Comparison of ENCODE assay signal across 30 cellular contexts in genomic region chr2:112733449-112733848, GRCh38. TPM values are rescaled to one million over a fixed set of nuclear protein-coding genes. Genes with fewer than 3 reads are reported as not detected.
"Had no signal": no experiment of that assay in that cellular context is flagged by ENCODE, and none has a peak within 500 bp of the region (broad histone marks: within the 10 kb centered on the region; RNA-seq: fewer than 3 reads in every experiment).

No MANE protein-coding gene starts in this region.

- H3K27me3 ChIP-seq: ascending aorta had no signal

- H3K36me3 ChIP-seq: ascending aorta had no signal

- H3K4me3 ChIP-seq: ascending aorta, SK-N-MC had no signal

- H3K27ac Mint-ChIP-seq: activated CD4-positive, alpha-beta T cell treated with anti-CD3 and anti-CD28 coated beads, Interleukin-2, amount 10 ng/mL, durations not matched to agents 24 days and 14 days; activated CD8-positive, alpha-beta memory T cell treated with anti-CD3 and anti-CD28 coated beads, Interleukin-2, amount 10 ng/mL, durations not matched to agents 7 days and 5 days; activated naive CD4-positive, alpha-beta T cell treated with anti-CD3 and anti-CD28 coated beads, Interleukin-2, amount 50 U/mL, for 72 hours; activated naive CD8-positive, alpha-beta T cell treated with anti-CD3 and anti-CD28 coated beads, Interleukin-2, amount 50 U/mL, for 24 hours; activated T-cell treated with anti-CD3 and anti-CD28 coated beads, Interleukin-2, amount 50 U/mL, for 24 hours; activated T-helper 1 cell treated with anti-CD3 and anti-CD28 coated beads, Interleukin-12 subunit alpha, Interleukin-12 subunit beta, Interleukin-2, Interleukin-4 antibody, amounts not matched to agents 30 ng/mL and 10 ng/mL and 1 ng/mL, durations not matched to agents 14 hours and 24 hours and 36 hours; T-helper 1 cell treated with Interleukin-12 subunit alpha and Interleukin-12 subunit beta and Interleukin-4 antibody, amounts not matched to agents 30 μg/mL and 1 μg/mL, for 36 hours had no signal

- H3K4me1 ChIP-seq: ascending aorta had no signal

- H3K4me1 Mint-ChIP-seq: brain, WTC11 had no signal

- H3K9me3 Mint-ChIP-seq: activated CD4-positive, alpha-beta T cell treated with anti-CD3 and anti-CD28 coated beads, Interleukin-2, amount 10 ng/mL, durations not matched to agents 24 days and 14 days; activated naive CD4-positive, alpha-beta T cell treated with anti-CD3 and anti-CD28 coated beads, Interleukin-2, amount 50 U/mL, for 72 hours; activated naive CD8-positive, alpha-beta T cell treated with anti-CD3 and anti-CD28 coated beads, Interleukin-2, amount 50 U/mL, for 24 hours; activated T-cell treated with anti-CD3 and anti-CD28 coated beads, Interleukin-2, amount 50 U/mL, for 24 hours; activated T-helper 1 cell treated with anti-CD3 and anti-CD28 coated beads, Interleukin-12 subunit alpha, Interleukin-12 subunit beta, Interleukin-2, Interleukin-4 antibody, amounts not matched to agents 30 ng/mL and 10 ng/mL and 1 ng/mL, durations not matched to agents 14 hours and 24 hours and 36 hours; brain; T-helper 1 cell treated with Interleukin-12 subunit alpha and Interleukin-12 subunit beta and Interleukin-4 antibody, amounts not matched to agents 30 μg/mL and 1 μg/mL, for 36 hours; WTC11 had no signal

- H3K9me3 ChIP-seq: ascending aorta had no signal

- H3K27ac ChIP-seq: ascending aorta, SK-N-MC had no signal

- H3K36me3 Mint-ChIP-seq: activated naive CD4-positive, alpha-beta T cell treated with anti-CD3 and anti-CD28 coated beads, Interleukin-2, amount 50 U/mL, for 72 hours; brain had no signal

- DNase-seq: activated CD4-positive, alpha-beta T cell treated with anti-CD3 and anti-CD28 coated beads, Interleukin-2, amount 10 ng/mL, durations not matched to agents 24 days and 14 days; activated CD4-positive, CD25-positive, alpha-beta regulatory T cell treated with anti-CD3 and anti-CD28 coated beads, Interleukin-2, amount 50 U/mL, for 72 hours; activated CD8-positive, alpha-beta memory T cell treated with anti-CD3 and anti-CD28 coated beads, Interleukin-2, amount 10 ng/mL, durations not matched to agents 7 days and 5 days; activated effector memory CD4-positive, alpha-beta T cell treated with Interleukin-2 at 50 U/mL for 16 hours; activated naive CD4-positive, alpha-beta T cell; activated naive CD8-positive, alpha-beta T cell treated with anti-CD3 and anti-CD28 coated beads, Interleukin-2, amount 50 U/mL, for 24 hours; activated T-cell treated with anti-CD3 and anti-CD28 coated beads, Interleukin-2, amount 50 U/mL, for 24 hours; amniotic stem cell; Karpas-422; MM.1S; NCI-H1105; NCI-H1436; NCI-H1694 treated with DMSO at 0.1 percent for 48 hours; NCI-H2029 treated with DMSO at 0.1 percent for 48 hours; NCI-H345; NCI-H510A; NCI-H69; NK-92 treated with Interleukin-12 subunit alpha and Interleukin-12 subunit beta, amount 100 ng/mL, for 24 hours; OCI-M1; RPMI8226; SW 1271 had no signal

- H3K27me3 Mint-ChIP-seq: activated CD4-positive, alpha-beta T cell treated with anti-CD3 and anti-CD28 coated beads, Interleukin-2, amount 10 ng/mL, durations not matched to agents 24 days and 14 days had no signal

- H3K4me3 Mint-ChIP-seq: activated CD4-positive, alpha-beta T cell treated with anti-CD3 and anti-CD28 coated beads, Interleukin-2, amount 10 ng/mL, durations not matched to agents 24 days and 14 days; activated CD8-positive, alpha-beta memory T cell treated with anti-CD3 and anti-CD28 coated beads, Interleukin-2, amount 10 ng/mL, durations not matched to agents 7 days and 5 days; activated naive CD8-positive, alpha-beta T cell treated with anti-CD3 and anti-CD28 coated beads, Interleukin-2, amount 50 U/mL, for 24 hours; activated T-cell treated with anti-CD3 and anti-CD28 coated beads, Interleukin-2, amount 50 U/mL, for 24 hours; activated T-helper 1 cell treated with anti-CD3 and anti-CD28 coated beads, Interleukin-12 subunit alpha, Interleukin-12 subunit beta, Interleukin-2, Interleukin-4 antibody, amounts not matched to agents 30 ng/mL and 10 ng/mL and 1 ng/mL, durations not matched to agents 14 hours and 24 hours and 36 hours; brain; T-helper 1 cell treated with Interleukin-12 subunit alpha and Interleukin-12 subunit beta and Interleukin-4 antibody, amounts not matched to agents 30 μg/mL and 1 μg/mL, for 36 hours; WTC11 had no signal

- ATAC-seq: activated CD8-positive, alpha-beta memory T cell treated with anti-CD3 and anti-CD28 coated beads, Interleukin-2, amount 10 ng/mL, durations not matched to agents 7 days and 5 days; activated naive CD4-positive, alpha-beta T cell treated with anti-CD3 and anti-CD28 coated beads, Interleukin-2, amount 50 U/mL, for 72 hours; activated naive CD8-positive, alpha-beta T cell treated with anti-CD3 and anti-CD28 coated beads, Interleukin-2, amount 50 U/mL, for 24 hours; Panc1; Right ventricle myocardium inferior; WTC11 had no signal

RNA-seq across cellular contexts. Expression of gene NT5DC4, which starts 12.6 kb away (rescaled TPM):
- total RNA-seq: activated CD4-positive, alpha-beta T cell treated with anti-CD3 and anti-CD28 coated beads, Interleukin-2, amount 10 ng/mL, durations not matched to agents 24 days and 14 days; activated CD8-positive, alpha-beta memory T cell treated with anti-CD3 and anti-CD28 coated beads, Interleukin-2, amount 10 ng/mL, durations not matched to agents 7 days and 5 days; activated naive CD4-positive, alpha-beta T cell treated with anti-CD3 and anti-CD28 coated beads, Interleukin-2, amount 50 U/mL, for 72 hours; activated T-helper 1 cell treated with anti-CD3 and anti-CD28 coated beads, Interleukin-12 subunit alpha, Interleukin-12 subunit beta, Interleukin-2, Interleukin-4 antibody, amounts not matched to agents 30 ng/mL and 10 ng/mL and 1 ng/mL, durations not matched to agents 14 hours and 24 hours and 36 hours; ascending aorta; Right ventricle myocardium inferior; WTC11 had no signal

RNA-seq across cellular contexts. Expression of gene CKAP2L, which starts 31.0 kb away (rescaled TPM):
- total RNA-seq: ascending aorta had no signal

RNA-seq across cellular contexts. Expression of gene IL1A, which starts 50.8 kb away (rescaled TPM):
- total RNA-seq: ascending aorta, Right ventricle myocardium inferior had no signal
